In the genomic region with DNA sequence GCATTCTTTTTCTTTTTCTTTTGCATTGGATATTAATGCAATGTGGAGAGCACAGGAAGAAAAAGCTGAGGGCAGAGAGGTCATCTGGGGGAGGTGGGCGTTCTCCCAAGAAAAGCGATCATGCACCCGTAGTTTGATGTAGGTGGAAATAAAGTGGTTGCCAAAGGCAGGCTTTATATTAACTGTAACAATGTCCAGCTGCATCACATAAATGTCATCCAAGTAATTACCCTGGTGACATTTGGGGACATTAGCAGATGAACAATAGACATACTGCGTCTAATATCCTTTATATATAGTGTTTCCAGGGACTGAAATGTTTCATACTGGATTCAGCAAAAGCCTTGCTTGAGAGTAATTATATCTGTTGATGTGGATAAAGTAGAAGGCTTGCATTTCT, we compare ENCODE assay signal across 21 cellular contexts.
"Had no signal": no experiment of that assay in that cellular context is flagged by ENCODE, and none has a peak within 500 bp of the region (broad histone marks: within the 10 kb centered on the region; RNA-seq: fewer than 3 reads in every experiment).

No MANE protein-coding gene starts in this region.

- DNase-seq: KBM-7; MV-4-11; NCI-H1048; NCI-H1105; NCI-H146; NCI-H1694 treated with DMSO at 0.1 percent for 48 hours; NCI-H1930; NCI-H2081; NCI-H2107; NCI-H226; NCI-H446; NCI-H510A; NCI-H524 treated with DMSO at 0.1 percent for 48 hours; NCI-H69; NK-92 treated with Interleukin-12 subunit alpha and Interleukin-12 subunit beta, amount 100 ng/mL, for 24 hours; PC-3; SHP77; SW 1271; T-cell had no signal

- H3K27ac ChIP-seq: RWPE1 had no signal

- H3K4me3 Mint-ChIP-seq: T-cell; T-helper 1 cell treated with Interleukin-12 subunit alpha and Interleukin-12 subunit beta and Interleukin-4 antibody, amounts not matched to agents 30 μg/mL and 1 μg/mL, for 36 hours had no signal

- H3K36me3 Mint-ChIP-seq: T-cell had no signal

- H3K9me3 Mint-ChIP-seq: T-helper 1 cell treated with Interleukin-12 subunit alpha and Interleukin-12 subunit beta and Interleukin-4 antibody, amounts not matched to agents 30 μg/mL and 1 μg/mL, for 36 hours had no signal

- H3K27ac Mint-ChIP-seq: T-cell; T-helper 1 cell treated with Interleukin-12 subunit alpha and Interleukin-12 subunit beta and Interleukin-4 antibody, amounts not matched to agents 30 μg/mL and 1 μg/mL, for 36 hours had no signal

- H3K27me3 Mint-ChIP-seq: T-cell had no signal

- H3K4me1 Mint-ChIP-seq: T-cell had no signal
